Comparison of ENCODE assay signal across 27 cellular contexts in genomic region chr9:90880066-90880465, GRCh38.
"Had no signal": no experiment of that assay in that cellular context is flagged by ENCODE, and none has a peak within 500 bp of the region (broad histone marks: within the 10 kb centered on the region; RNA-seq: fewer than 3 reads in every experiment).

No MANE protein-coding gene starts in this region.

- H3K9me3 Mint-ChIP-seq: T-helper 2 cell treated with Interferon-gamma antibody and Interleukin-4, amounts not matched to agents 5 μg/mL and 100 μg/mL, for 36 hours had no signal

- H3K36me3 ChIP-seq: right lobe of liver, uterus had no signal

- DNase-seq: activated CD4-positive, alpha-beta T cell treated with anti-CD3 and anti-CD28 coated beads for 1 hour; activated CD4-positive, alpha-beta T cell treated with anti-CD3 and anti-CD28 coated beads, Interleukin-2, amount 50 U/mL, for 1 hour; activated CD8-positive, alpha-beta T cell treated with anti-CD3 and anti-CD28 coated beads, Interleukin-2, amount 10 ng/mL, durations not matched to agents 7 days and 5 days; activated naive CD4-positive, alpha-beta T cell treated with Interleukin-2 at 50 U/mL for 16 hours; activated naive CD8-positive, alpha-beta T cell treated with anti-CD3 and anti-CD28 coated beads for 36 hours; central memory CD4-positive, alpha-beta T cell; dorsolateral prefrontal cortex; effector memory CD8-positive, alpha-beta T cell; heart left ventricle; left cardiac atrium; mesenchymal stem cell; nephron progenitor cell; nucleus accumbens; posterior cingulate gyrus; right lobe of liver; stimulated activated CD4-positive, alpha-beta T cell treated with anti-CD3 and anti-CD28 coated beads, Interleukin-1b, Interleukin-23, amount 100 ng/mL, for 48 hours; uterus; WERI-Rb-1 had no signal

- FAIRE-seq: astrocyte, endothelial cell of umbilical vein, islet of Langerhans, TTC549 had no signal

- H3K27me3 Mint-ChIP-seq: activated naive CD8-positive, alpha-beta T cell treated with anti-CD3 and anti-CD28 coated beads for 36 hours had no signal

- H3K4me1 Mint-ChIP-seq: activated naive CD8-positive, alpha-beta T cell treated with anti-CD3 and anti-CD28 coated beads for 36 hours; nephron progenitor cell had no signal

- H3K36me3 Mint-ChIP-seq: activated naive CD8-positive, alpha-beta T cell treated with anti-CD3 and anti-CD28 coated beads for 36 hours had no signal

- ATAC-seq: activated CD8-positive, alpha-beta T cell treated with anti-CD3 and anti-CD28 coated beads, Interleukin-2, amount 10 ng/mL, durations not matched to agents 7 days and 5 days; effector memory CD8-positive, alpha-beta T cell; gastroesophageal sphincter; heart left ventricle; left cardiac atrium had no signal

- H3K27me3 ChIP-seq: dorsolateral prefrontal cortex, esophagus muscularis mucosa, gastroesophageal sphincter, heart left ventricle, right lobe of liver, transverse colon, uterus had no signal

- H3K4me1 ChIP-seq: esophagus muscularis mucosa, gastroesophageal sphincter, heart left ventricle, right lobe of liver, transverse colon, uterus had no signal

- H3K4me3 Mint-ChIP-seq: activated CD8-positive, alpha-beta T cell treated with anti-CD3 and anti-CD28 coated beads, Interleukin-2, amount 10 ng/mL, durations not matched to agents 7 days and 5 days; activated naive CD8-positive, alpha-beta T cell treated with anti-CD3 and anti-CD28 coated beads for 36 hours; effector memory CD8-positive, alpha-beta T cell; nephron progenitor cell; T-helper 2 cell treated with Interferon-gamma antibody and Interleukin-4, amounts not matched to agents 5 μg/mL and 100 μg/mL, for 36 hours had no signal

- H3K27ac Mint-ChIP-seq: activated CD8-positive, alpha-beta T cell treated with anti-CD3 and anti-CD28 coated beads, Interleukin-2, amount 10 ng/mL, durations not matched to agents 7 days and 5 days; activated naive CD8-positive, alpha-beta T cell treated with anti-CD3 and anti-CD28 coated beads for 36 hours; effector memory CD8-positive, alpha-beta T cell; nephron progenitor cell; T-helper 2 cell treated with Interferon-gamma antibody and Interleukin-4, amounts not matched to agents 5 μg/mL and 100 μg/mL, for 36 hours had no signal

- H3K9me3 ChIP-seq: esophagus muscularis mucosa, gastroesophageal sphincter, right lobe of liver, transverse colon had no signal

- H3K4me3 ChIP-seq: dorsolateral prefrontal cortex, esophagus muscularis mucosa, gastroesophageal sphincter, heart left ventricle, right lobe of liver, skin epidermis, transverse colon, uterus had no signal

- H3K27ac ChIP-seq: dorsolateral prefrontal cortex, esophagus muscularis mucosa, gastroesophageal sphincter, heart left ventricle, right lobe of liver, skin epidermis, uterus, WERI-Rb-1 had no signal
